ENCODE assay signal across 17 cellular contexts in genomic region chr20:22653641-22654040, GRCh38.
DNase-seq lines count a peak whose midpoint lies in the region; ATAC-seq and TF ChIP-seq lines count a peak whose summit lies in the region.
"Had no signal": no experiment of that assay in that cellular context is flagged by ENCODE, and none has a peak within 500 bp of the region (broad histone marks: within the 10 kb centered on the region; RNA-seq: fewer than 3 reads in every experiment).

No MANE protein-coding gene starts in this region.

- ATAC-seq in left colon, result peak; percentile 6
- ATAC-seq: HCT116 had no signal

- H3K23ac ChIP-seq in neuronal stem cell (ENCODE audit: low read depth, low read length, poor library complexity), result no peak overlapping the region

- no peak overlapping the region for H2AK5ac ChIP-seq in neuronal stem cell (ENCODE audit: low read depth, low read length)

- CTCF ChIA-PET in PC-9 (lab: Charles Lee), result no interaction called here

- no peaks in the 10 kb centered on the region for H4K20me1 ChIP-seq in PC-9 (ENCODE audit: insufficient read depth)

- H3F3A ChIP-seq in PC-9 (ENCODE audit: insufficient read depth, low read depth), result 0 out of 2 replicates have a peak, but pooled peaks cover 3% of the 10 kb centered on the region

- H3K9ac ChIP-seq in neuronal stem cell (ENCODE audit: low read depth, low read length, poor library complexity), result no peak overlapping the region
- H3K9ac ChIP-seq: GM23248 had no signal

- H3K36me3 ChIP-seq in PC-9 (ENCODE audit: low read depth) (no peaks in the 10 kb centered on the region), neuronal stem cell (replicated peaks in 1 of 2; ENCODE audit: control insufficient read depth in 2 of 2, insufficient read depth in 2 of 2, low read length in 2 of 2) (no peaks in the 10 kb centered on the region)
- H3K36me3 ChIP-seq: BE2C had no signal

- no peak overlapping the region for H2BK12ac ChIP-seq in neuronal stem cell (ENCODE audit: low read length)

- WGBS in neuronal stem cell (ENCODE audit: extremely low coverage in 2 of 2, insufficient read length in 2 of 2, insufficient replicate concordance in 1 of 2), 2 donors, result no CpG with 5 or more reads among the region's 11 CpGs

- H3K79me2 ChIP-seq in PC-9 (ENCODE audit: low read depth), result no peaks in the 10 kb centered on the region

- H3K79me1 ChIP-seq in neuronal stem cell (ENCODE audit: low read depth, low read length), result peaks cover 1% of the 10 kb centered on the region

- no peak overlapping the region for H2BK5ac ChIP-seq in neuronal stem cell (ENCODE audit: low read length)

- H3K27ac ChIP-seq in PC-9, result no peak overlapping the region
- no peak overlapping the region for H3K27ac ChIP-seq in neuronal stem cell (replicated peaks; ENCODE audit: low read length)
- H3K27ac ChIP-seq: GM23248, HL-60 had no signal

- H3K4me3 ChIP-seq in PC-9, result no peak overlapping the region; the same call in 1 of the 2 replicates
- no peak overlapping the region for H3K4me3 ChIP-seq in neuronal stem cell (ENCODE audit: low read length in 2 of 2)
- H3K4me3 ChIP-seq: GM23248 had no signal

- no peak overlapping the region for H4K8ac ChIP-seq in neuronal stem cell (ENCODE audit: low read depth, low read length)

- no peak overlapping the region for H3K14ac ChIP-seq in neuronal stem cell (ENCODE audit: low read length)

- H4K91ac ChIP-seq in neuronal stem cell (ENCODE audit: low read depth, low read length, poor library complexity), result no peak overlapping the region

- H2AFZ ChIP-seq in PC-9, result no peak overlapping the region
- peak overlapping the region; percentile 10 for H2AFZ ChIP-seq in neuronal stem cell (ENCODE audit: low read length)
- H2AFZ ChIP-seq: GM23248 had no signal

- no peaks in the 10 kb centered on the region for H3K9me2 ChIP-seq in PC-9 (ENCODE audit: insufficient read depth)

- no peak for TF ChIP-seq CTCF in PC-9 (conservative IDR thresholded peaks at IDR 0.05)

- no peaks in the 10 kb centered on the region for H3K27me3 ChIP-seq in PC-9 (ENCODE audit: insufficient read depth, low read depth)
- H3K27me3 ChIP-seq in neuronal stem cell (ENCODE audit: control insufficient read depth in 3 of 3, insufficient read depth in 3 of 3, low read depth in 1 of 3, low read length in 3 of 3), result peaks cover 0 to 2% (median 0%) of the 10 kb centered on the region in 3 experiments
- H3K27me3 ChIP-seq: BE2C had no signal

- no TSS peak for BruUV-seq in PC-9 (replicated peaks; lab: Mats Ljungman, UMichigan)

- DNase-seq in PC-9 (no peak), left colon (no peak), neuronal stem cell (ENCODE audit: low spot score) (no peak), NCI-H1417 treated with DMSO at 0.1 percent for 48 hours (lab: John Stamatoyannopoulos, UW) (no peak), T1000 (lab: John Stamatoyannopoulos, UW) (no peak), AG08395 (ENCODE audit: low spot score) (no peak)
- no peak for DNase-seq in activated effector memory CD4-positive, alpha-beta T cell treated with Interleukin-2 at 50 U/mL for 16 hours
- DNase-seq: 8988T; BE2C; C1 segment of cervical spinal cord; CD4-positive, CD25-positive, alpha-beta regulatory T cell; CD8-positive, alpha-beta memory T cell; COR-L47; GM23248; HFFc6 had no signal

- H2BK120ac ChIP-seq in neuronal stem cell (ENCODE audit: low read depth, low read length), result no peak overlapping the region

- H3K4me1 ChIP-seq in PC-9 (replicated peaks; ENCODE audit: insufficient read depth), result peaks cover 6% of the 10 kb centered on the region; the same call in 1 of the 2 replicates
- peaks cover 0 to 11% of the 10 kb centered on the region in 2 donors for H3K4me1 ChIP-seq in neuronal stem cell (ENCODE audit: control insufficient read depth in 2 of 2, insufficient read depth in 1 of 2, low read depth in 1 of 2, low read length in 2 of 2)
- H3K4me1 ChIP-seq: BE2C had no signal

- H3K4ac ChIP-seq in neuronal stem cell (ENCODE audit: low read length), result no peak overlapping the region

- intact Hi-C loops in PC-9 (cut with micrococcal nuclease; ENCODE audit: unreplicated experiment), result no loop called here
- intact Hi-C loops in left colon (cut with DNase I, micrococcal nuclease), result no loop called here

- POLR2A ChIA-PET in PC-9 (lab: Charles Lee; ENCODE audit: unreplicated experiment), result no interaction called here

- no peak overlapping the region for H2BK15ac ChIP-seq in neuronal stem cell (ENCODE audit: low read length)

- H3K4me2 ChIP-seq in PC-9 (peak overlapping the region; percentile 50), neuronal stem cell (ENCODE audit: insufficient read depth, low read length, poor library complexity, severe bottlenecking) (no peak overlapping the region)

- H3K18ac ChIP-seq in neuronal stem cell (ENCODE audit: low read length), result peak overlapping the region; percentile 56

- H3K9me3 ChIP-seq in PC-9 (ENCODE audit: insufficient read depth, low read depth) (no peaks in the 10 kb centered on the region), neuronal stem cell (replicated peaks in 1 of 2; ENCODE audit: control insufficient read depth in 2 of 2, insufficient read depth in 1 of 2, low read depth in 1 of 2, low read length in 2 of 2) (no peaks in the 10 kb centered on the region)
- H3K9me3 ChIP-seq: BE2C had no signal
